Comparison of ENCODE assay signal across 10 cellular contexts in genomic region chr19:44576843-44577565, GRCh38. TPM values are rescaled to one million over a fixed set of nuclear protein-coding genes. Genes with fewer than 3 reads are reported as not detected.
A peak's percentile ranks its signal among the peaks of the same experiment; 100 is the strongest.
DNase-seq lines count a peak whose midpoint lies in the region; ATAC-seq and TF ChIP-seq lines count a peak whose summit lies in the region.
"Had no signal": no experiment of that assay in that cellular context is flagged by ENCODE, and none has a peak within 500 bp of the region (broad histone marks: within the 10 kb centered on the region; RNA-seq: fewer than 3 reads in every experiment).

No MANE protein-coding gene starts in this region.

- peak; percentile 42 for TF ChIP-seq CTCF in GM12864 (IDR thresholded peaks at IDR 0.05; ENCODE audit: low read depth, low read length, missing control alignments)
- peak in 1 of 2 donors; percentile 52 for TF ChIP-seq CTCF in suprapubic skin (IDR thresholded peaks at IDR 0.05)

- TF ChIP-seq EP300 in suprapubic skin (IDR thresholded peaks at IDR 0.05) = no peak

- no peaks in the 10 kb centered on the region for H3K9me3 ChIP-seq in suprapubic skin

- WGBS in suprapubic skin = 59% methylated on average over 8 of the region's 8 CpGs

- H3K27me3 ChIP-seq in suprapubic skin = no peaks in the 10 kb centered on the region

- no peak for TF ChIP-seq POLR2A in suprapubic skin (IDR thresholded peaks at IDR 0.05)

- no peak for ATAC-seq in GM21381 (IDR thresholded peaks at IDR 0.05; ENCODE audit: unreplicated experiment)
- ATAC-seq in HG03097 (IDR thresholded peaks at IDR 0.05; ENCODE audit: low FRiP score, unreplicated experiment) = no peak

- H3K27ac ChIP-seq in suprapubic skin = no peak overlapping the region

- no peaks in the 10 kb centered on the region for H3K36me3 ChIP-seq in suprapubic skin

- no peak overlapping the region for H3K4me3 ChIP-seq in GM12864 (ENCODE audit: low read depth, low read length)
- H3K4me3 ChIP-seq in suprapubic skin = no peak overlapping the region

- H3K4me1 ChIP-seq in suprapubic skin = no peaks in the 10 kb centered on the region

- DNase-seq in GM12864 (ENCODE audit: low read depth) (no peak), NCI-H1105 treated with DMSO at 0.1 percent for 48 hours (lab: John Stamatoyannopoulos, UW) (peak; percentile 28), iPS-NIHi7 (ENCODE audit: extremely low spot score) (peak; percentile 64), putamen (ENCODE audit: low spot score) (no peak), suprapubic skin (ENCODE audit: low spot score in 2 of 2) (no peak)
- DNase-seq in activated naive CD4-positive, alpha-beta T cell treated with anti-CD3 and anti-CD28 coated beads, Interleukin-2, amount 50 U/mL, for 16 hours = peak; percentile 15
- DNase-seq: naive B cell had no signal

RNA-seq across cellular contexts. Expression of gene IGSF23, which starts 36.4 kb away (rescaled TPM):
- not detected for total RNA-seq in suprapubic skin
- total RNA-seq: T-helper 1 cell treated with Interleukin-12 subunit alpha and Interleukin-12 subunit beta and Interleukin-4 antibody, amounts not matched to agents 30 ng/mL and 1 ng/mL, for 36 hours had no signal

RNA-seq across cellular contexts. Expression of gene CEACAM20, which starts 47.5 kb away (rescaled TPM):
- total RNA-seq in suprapubic skin = under 1 TPM in 1 of 4 donors, not detected in 3; 0.40 TPM
- total RNA-seq: T-helper 1 cell treated with Interleukin-12 subunit alpha and Interleukin-12 subunit beta and Interleukin-4 antibody, amounts not matched to agents 30 ng/mL and 1 ng/mL, for 36 hours had no signal

Comparison
In these comparisons a context has a peak if more than half of its experiments do, and no peak if none do; other contexts are left out.
1. DNase-seq: peak in NCI-H1105 treated with DMSO at 0.1 percent for 48 hours (single experiment), activated naive CD4-positive, alpha-beta T cell treated with anti-CD3 and anti-CD28 coated beads, Interleukin-2, amount 50 U/mL, for 16 hours (single experiment) and iPS-NIHi7 (single experiment); none in GM12864 (single experiment), putamen (single experiment) and suprapubic skin (0 of 2).